In the genomic region with DNA sequence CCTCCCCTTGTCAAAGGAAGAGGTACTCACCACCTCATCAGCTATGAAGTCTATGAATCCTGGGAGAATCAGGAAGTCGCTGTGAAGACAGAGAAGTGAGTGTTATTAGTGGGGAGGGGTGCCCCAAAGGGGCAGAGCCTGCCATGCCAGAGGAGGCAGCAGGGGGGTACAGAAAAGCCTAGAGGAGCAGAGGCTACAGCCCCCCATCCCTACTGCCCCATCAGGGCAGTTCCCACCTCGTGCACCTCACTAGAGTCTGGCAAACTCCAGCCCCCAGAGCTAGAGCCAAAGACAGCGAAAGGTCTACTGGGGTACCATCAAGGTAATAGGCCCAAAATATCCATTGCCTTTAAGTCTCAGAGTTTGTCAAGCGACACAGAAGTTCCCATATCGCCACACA, we compare ENCODE assay signal across 1 cellular context.
TF ChIP-seq lines count a peak whose summit lies in the region.

No MANE protein-coding gene starts in this region.

TF ChIP-seq in GM12878, 131 proteins besides CTCF, POLR2A, EP300 and RAD21:
- TF ChIP-seq, protein P1, sequence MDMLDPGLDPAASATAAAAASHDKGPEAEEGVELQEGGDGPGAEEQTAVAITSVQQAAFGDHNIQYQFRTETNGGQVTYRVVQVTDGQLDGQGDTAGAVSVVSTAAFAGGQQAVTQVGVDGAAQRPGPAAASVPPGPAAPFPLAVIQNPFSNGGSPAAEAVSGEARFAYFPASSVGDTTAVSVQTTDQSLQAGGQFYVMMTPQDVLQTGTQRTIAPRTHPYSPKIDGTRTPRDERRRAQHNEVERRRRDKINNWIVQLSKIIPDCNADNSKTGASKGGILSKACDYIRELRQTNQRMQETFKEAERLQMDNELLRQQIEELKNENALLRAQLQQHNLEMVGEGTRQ (IDR thresholded peaks at IDR 0.05; ENCODE audit: borderline replicate concordance, low read depth, low read length): no peak
- TF ChIP-seq SMAD5 (IDR thresholded peaks at IDR 0.05; ENCODE audit: low read depth): no peak
- no peak for TF ChIP-seq MYB (IDR thresholded peaks at IDR 0.05; ENCODE audit: borderline replicate concordance, low read depth, low read length)
- no peak for TF ChIP-seq MTA3 (IDR thresholded peaks at IDR 0.05; ENCODE audit: borderline replicate concordance, low read length)
- no peak for TF ChIP-seq BMI1 (IDR thresholded peaks at IDR 0.05; ENCODE audit: borderline replicate concordance)
- TF ChIP-seq, protein P2, sequence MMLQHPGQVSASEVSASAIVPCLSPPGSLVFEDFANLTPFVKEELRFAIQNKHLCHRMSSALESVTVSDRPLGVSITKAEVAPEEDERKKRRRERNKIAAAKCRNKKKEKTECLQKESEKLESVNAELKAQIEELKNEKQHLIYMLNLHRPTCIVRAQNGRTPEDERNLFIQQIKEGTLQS (IDR thresholded peaks at IDR 0.05; ENCODE audit: borderline replicate concordance, extremely low read depth, low read depth, low read length): no peak
- TF ChIP-seq EZH2 (IDR thresholded peaks at IDR 0.05; ENCODE audit: borderline replicate concordance, control insufficient read depth, low read depth, low read length): no peak
- no peak for TF ChIP-seq SIN3A (IDR thresholded peaks at IDR 0.05; ENCODE audit: low read depth, low read length)
